Comparison of ENCODE assay signal across 8 cellular contexts in the genomic region with DNA sequence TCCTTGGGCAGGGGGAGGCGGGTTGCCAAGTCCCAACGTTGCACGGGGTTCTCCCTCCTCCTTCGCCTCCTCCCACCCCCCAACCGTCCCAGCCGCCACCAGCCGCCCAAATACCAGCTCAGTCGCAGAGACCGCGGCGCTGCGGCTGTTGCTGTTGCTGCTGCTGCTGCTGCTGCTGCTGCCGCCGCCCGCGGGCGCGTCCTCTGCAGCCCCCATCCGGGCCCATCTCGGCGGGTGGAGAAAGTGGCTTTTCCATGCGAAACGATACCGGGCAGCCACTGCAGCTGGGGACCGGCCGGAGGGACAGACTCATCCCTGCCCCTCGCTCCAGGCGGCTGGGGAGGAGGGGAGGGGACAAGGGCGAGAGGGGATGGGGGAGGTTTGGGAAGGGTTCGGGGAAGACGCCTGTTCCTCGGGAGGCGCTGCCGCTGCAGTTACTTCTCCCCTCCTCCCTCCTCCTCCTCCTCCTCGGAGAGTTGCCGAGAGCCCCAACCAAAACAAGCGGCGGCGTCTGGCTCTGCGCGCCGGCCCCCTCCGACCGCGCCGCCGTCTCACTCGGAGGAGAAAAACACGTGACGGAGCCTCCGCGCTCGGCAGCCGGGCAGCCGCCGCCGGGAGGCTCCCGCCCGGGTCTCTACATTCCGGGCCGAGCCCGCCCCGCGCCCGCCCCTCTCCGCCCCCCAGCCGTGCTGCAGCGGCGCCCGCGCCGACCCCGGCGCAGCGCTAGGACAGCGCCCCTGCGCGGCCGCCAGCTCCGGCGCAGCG. TPM values are rescaled to one million over a fixed set of nuclear protein-coding genes. Genes with fewer than 3 reads are reported as not detected.
A peak's percentile ranks its signal among the peaks of the same experiment; 100 is the strongest.
DNase-seq lines count a peak whose midpoint lies in the region; ATAC-seq, FAIRE-seq and TF ChIP-seq lines count a peak whose summit lies in the region.

A gene with protein sequence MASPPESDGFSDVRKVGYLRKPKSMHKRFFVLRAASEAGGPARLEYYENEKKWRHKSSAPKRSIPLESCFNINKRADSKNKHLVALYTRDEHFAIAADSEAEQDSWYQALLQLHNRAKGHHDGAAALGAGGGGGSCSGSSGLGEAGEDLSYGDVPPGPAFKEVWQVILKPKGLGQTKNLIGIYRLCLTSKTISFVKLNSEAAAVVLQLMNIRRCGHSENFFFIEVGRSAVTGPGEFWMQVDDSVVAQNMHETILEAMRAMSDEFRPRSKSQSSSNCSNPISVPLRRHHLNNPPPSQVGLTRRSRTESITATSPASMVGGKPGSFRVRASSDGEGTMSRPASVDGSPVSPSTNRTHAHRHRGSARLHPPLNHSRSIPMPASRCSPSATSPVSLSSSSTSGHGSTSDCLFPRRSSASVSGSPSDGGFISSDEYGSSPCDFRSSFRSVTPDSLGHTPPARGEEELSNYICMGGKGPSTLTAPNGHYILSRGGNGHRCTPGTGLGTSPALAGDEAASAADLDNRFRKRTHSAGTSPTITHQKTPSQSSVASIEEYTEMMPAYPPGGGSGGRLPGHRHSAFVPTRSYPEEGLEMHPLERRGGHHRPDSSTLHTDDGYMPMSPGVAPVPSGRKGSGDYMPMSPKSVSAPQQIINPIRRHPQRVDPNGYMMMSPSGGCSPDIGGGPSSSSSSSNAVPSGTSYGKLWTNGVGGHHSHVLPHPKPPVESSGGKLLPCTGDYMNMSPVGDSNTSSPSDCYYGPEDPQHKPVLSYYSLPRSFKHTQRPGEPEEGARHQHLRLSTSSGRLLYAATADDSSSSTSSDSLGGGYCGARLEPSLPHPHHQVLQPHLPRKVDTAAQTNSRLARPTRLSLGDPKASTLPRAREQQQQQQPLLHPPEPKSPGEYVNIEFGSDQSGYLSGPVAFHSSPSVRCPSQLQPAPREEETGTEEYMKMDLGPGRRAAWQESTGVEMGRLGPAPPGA (N-terminal part only) (minus strand): TSS at position 610 of the 765 bp plus-strand sequence. CDS start 1,082 bp downstream, outside the sequence.

- WGBS in gastroesophageal sphincter (ENCODE audit: low coverage in 1 of 2), 2 donors = no CpG with 5 or more reads among the region's 82 CpGs

- peak; percentile 28 to 46 for TF ChIP-seq POLR2A in gastroesophageal sphincter (IDR thresholded peaks at IDR 0.05)

- H3K27ac ChIP-seq in gastroesophageal sphincter = peak within 1 kb of the TSS; percentile 94 to 97 (median 95)
- no peak within 1 kb of the TSS for H3K27ac ChIP-seq in neutrophil
- peak within 1 kb of the TSS; percentile 88 to 97 for H3K27ac ChIP-seq in tibial artery

- peak; percentile 86 for DNase-seq in D341Med (ENCODE audit: low spot score)
- DNase-seq in HS-5 (ENCODE audit: low read depth) = peak; percentile 38
- peak; percentile 62 for DNase-seq in RCC 7860 (ENCODE audit: low spot score)
- DNase-seq in activated naive CD4-positive, alpha-beta T cell treated with Interleukin-2 at 50 U/mL for 16 hours = peak; percentile 60
- DNase-seq in tibial artery = peak; percentile 71 to 89

- H3K27me3 ChIP-seq in gastroesophageal sphincter (no peaks in the 10 kb centered on the region), neutrophil (peaks cover 100% of the 10 kb centered on the region), tibial artery (no peaks in the 10 kb centered on the region)

- H3K9me3 ChIP-seq in gastroesophageal sphincter (no peaks in the 10 kb centered on the region), neutrophil (no peaks in the 10 kb centered on the region), tibial artery (no peaks in the 10 kb centered on the region)

- H3K4me1 ChIP-seq in gastroesophageal sphincter (peaks cover 0 to 71% (median 30%) of the 10 kb centered on the region in 3 donors), neutrophil (ENCODE audit: control insufficient read depth in 1 of 2, insufficient read depth in 1 of 2, low read depth in 1 of 2, low read length in 1 of 2) (peaks cover 10 to 29% of the 10 kb centered on the region in 2 experiments), tibial artery (peaks cover 0 to 60% (median 45%) of the 10 kb centered on the region in 4 donors)

- FAIRE-seq in RCC 7860 (lab: Jason Lieb, UNC) = no peak

- H3K36me3 ChIP-seq in gastroesophageal sphincter = peaks cover 0 to 8% of the 10 kb centered on the region in 2 donors
- H3K36me3 ChIP-seq in neutrophil = no peaks in the 10 kb centered on the region
- H3K36me3 ChIP-seq in tibial artery = peaks cover 0 to 28% (median 19%) of the 10 kb centered on the region in 3 donors

- intact Hi-C loops in tibial artery (cut with DNase I; ENCODE audit: low total_unique reads) = loop anchor here (10.0 kb wide), 1 partner anchor 325 kb away; no protein-coding TSS in a partner anchor

- ATAC-seq in GM21360 (IDR thresholded peaks at IDR 0.05; ENCODE audit: unreplicated experiment) (peak; percentile 33), gastroesophageal sphincter (peak; percentile 78)

- TF ChIP-seq CTCF in gastroesophageal sphincter (IDR thresholded peaks at IDR 0.05) (peak in 1 of 4 experiments; percentile 73), neutrophil (IDR thresholded peaks at IDR 0.05) (no peak), tibial artery (IDR thresholded peaks at IDR 0.05) (peak in 1 of 2 experiments; percentile 29)

- peak within 1 kb of the TSS; percentile 85 to 89 for H3K4me3 ChIP-seq in gastroesophageal sphincter
- H3K4me3 ChIP-seq in neutrophil (ENCODE audit: low read depth in 1 of 2, low read length in 1 of 2) = peak within 1 kb of the TSS; percentile 20 to 54
- H3K4me3 ChIP-seq in tibial artery = peak within 1 kb of the TSS; percentile 85 to 92

- no peak for TF ChIP-seq EP300 in gastroesophageal sphincter (IDR thresholded peaks at IDR 0.05)

RNA-seq across cellular contexts. Expression of the gene that starts here (rescaled TPM):
- 10 to 100 TPM; 17.4 to 39.0 (median 25.3) TPM for total RNA-seq in gastroesophageal sphincter

Comparison
In these comparisons a context has a peak if more than half of its experiments do, and no peak if none do; other contexts are left out.
1. H3K4me3 ChIP-seq: peak in every context shown above with its lines; median percentile 88 in tibial artery; 87 in gastroesophageal sphincter; 37 in neutrophil.